In genomic region chr1:47534417-47534816, GRCh38 we compare ENCODE assay signal across 1 cellular context.
TF ChIP-seq lines count a peak whose summit lies in the region.

No MANE protein-coding gene starts in this region.

TF ChIP-seq in HEK293, 187 proteins besides CTCF, POLR2A, EP300 and RAD21 (continued from another document):
- TF ChIP-seq PRDM2 (tag by site-specific recombination; IDR thresholded peaks at IDR 0.05; ENCODE audit: borderline replicate concordance) = no peak
